In genomic region chr4:76752911-76753494, GRCh38 we compare ENCODE assay signal across 7 cellular contexts.
A peak's percentile ranks its signal among the peaks of the same experiment; 100 is the strongest.
DNase-seq lines count a peak whose midpoint lies in the region; ATAC-seq and TF ChIP-seq lines count a peak whose summit lies in the region.

No MANE protein-coding gene starts in this region.

- H3K9me3 ChIP-seq in SJSA1 (replicated peaks) (peaks cover 5% of the 10 kb centered on the region; the same call in 1 of the 2 replicates), spleen (peaks cover 0 to 9% (median 0%) of the 10 kb centered on the region in 8 donors)

- ATAC-seq in HG03571 (IDR thresholded peaks at IDR 0.05; ENCODE audit: unreplicated experiment), result no peak

- WGBS in spleen, 5 donors, result 16 to 43% (median 31%) methylated on average over 2 of the region's 2 CpGs

- no peaks in the 10 kb centered on the region for H3K27me3 ChIP-seq in SJSA1 (replicated peaks)
- peaks cover 0 to 35% (median 0%) of the 10 kb centered on the region in 7 donors for H3K27me3 ChIP-seq in spleen (replicated peaks in 1 of 7)

- intact Hi-C loops in spleen (cut with DNase I; ENCODE audit: low total_unique reads), result loop anchor here (10.0 kb wide), 1 partner anchor 578 kb away; no protein-coding TSS in a partner anchor

- peak overlapping the region; percentile 13 for H3K4me3 ChIP-seq in SJSA1
- H3K4me3 ChIP-seq in fibroblast of villous mesenchyme (ENCODE audit: low read depth, low read length), result peak overlapping the region; percentile 33
- H3K4me3 ChIP-seq in spleen, result no peak overlapping the region

- TF ChIP-seq POLR2A in spleen (IDR thresholded peaks at IDR 0.05), result no peak

- H3K27ac ChIP-seq in SJSA1 (peak overlapping the region; percentile 85), spleen (peak overlapping the region in 5 of 8 donors; percentile 24 to 47 (median 43))

- DNase-seq in H4 (ENCODE audit: low spot score), result peak; percentile 92
- peak; percentile 89 to 90 for DNase-seq in SJSA1 (ENCODE audit: low read depth in 1 of 2, low spot score in 2 of 2)
- DNase-seq in fibroblast of villous mesenchyme (ENCODE audit: low read depth), result peak; percentile 98
- no peak for DNase-seq in spleen
- no peak for DNase-seq in GM19238 (ENCODE audit: insufficient read length, low spot score)
- no peak for DNase-seq in NCI-H526 treated with DMSO at 0.1 percent for 48 hours (lab: John Stamatoyannopoulos, UW)

- TF ChIP-seq CTCF in fibroblast of villous mesenchyme (IDR thresholded peaks at IDR 0.05; ENCODE audit: insufficient read depth, low read depth, low read length) (no peak), spleen (IDR thresholded peaks at IDR 0.05 in 8 of 11, conservative IDR thresholded peaks at IDR 0.05 in 3 of 11) (no peak)

- H3K4me1 ChIP-seq in SJSA1 (replicated peaks) (peaks cover 54% of the 10 kb centered on the region), spleen (peaks cover 0 to 13% (median 2%) of the 10 kb centered on the region in 6 donors)

- H3K36me3 ChIP-seq in SJSA1 (peaks cover 24% of the 10 kb centered on the region), spleen (peaks cover 0 to 11% (median 0%) of the 10 kb centered on the region in 6 donors)

Comparison
In these comparisons a context has a peak if more than half of its experiments do, and no peak if none do; other contexts are left out.
1. DNase-seq: peak in H4 (single experiment), SJSA1 (2 of 2) and fibroblast of villous mesenchyme (single experiment); none in spleen (single experiment), GM19238 (single experiment) and NCI-H526 treated with DMSO at 0.1 percent for 48 hours (single experiment).
2. H3K4me3 ChIP-seq: peak in SJSA1 (single experiment) and fibroblast of villous mesenchyme (single experiment); none in spleen (0 of 8).